ENCODE assay signal across 22 cellular contexts in the genomic region with DNA sequence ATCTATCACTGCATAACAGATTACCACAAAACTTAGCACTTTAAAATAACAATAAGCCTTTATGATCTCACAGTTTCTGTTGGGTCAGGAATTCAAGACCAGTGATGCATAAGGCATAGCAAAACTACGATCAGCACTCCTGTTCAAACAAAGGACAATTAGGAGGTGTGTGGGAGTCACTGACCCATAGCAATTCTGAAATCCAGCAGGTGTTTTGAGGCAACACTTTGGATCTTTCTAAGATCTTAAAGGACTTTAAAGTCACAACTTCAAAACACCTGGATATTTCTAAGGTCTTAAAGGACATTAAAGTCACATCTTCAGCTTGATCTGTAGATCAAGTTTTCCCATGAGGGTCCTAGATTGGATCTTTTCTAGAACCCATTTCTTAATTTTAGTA.
"Had no signal": no experiment of that assay in that cellular context is flagged by ENCODE, and none has a peak within 500 bp of the region (broad histone marks: within the 10 kb centered on the region; RNA-seq: fewer than 3 reads in every experiment).

No MANE protein-coding gene starts in this region.

- H3K36me3 ChIP-seq: lower lobe of right lung, ovary, right lobe of liver, thyroid gland, vagina had no signal

- DNase-seq: dermis blood vessel endothelial cell; effector memory CD4-positive, alpha-beta T cell; erythroblast; esophagus squamous epithelium; foreskin melanocyte; kidney; left ventricle myocardium superior; lower lobe of right lung; ovary; right lobe of liver; small intestine; stimulated activated CD4-positive, alpha-beta T cell treated with anti-CD3 and anti-CD28 coated beads, Interleukin-12 subunit alpha, Interleukin-12 subunit beta, amount 100 ng/mL, for 4 hours; stimulated activated CD4-positive, alpha-beta T cell treated with anti-CD3 and anti-CD28 coated beads, Interleukin-1b, Interleukin-23, amount 100 ng/mL, for 48 hours; stimulated activated CD4-positive, alpha-beta T cell treated with anti-CD3 and anti-CD28 coated beads, Interleukin-4, amount 100 ng/mL, for 24 hours; stimulated activated naive CD4-positive, alpha-beta T cell treated with Interleukin-2 at 50 U/mL for 16 hours; stomach; thyroid gland; trophoblast cell had no signal

- H3K27ac ChIP-seq: coronary artery, esophagus squamous epithelium, lower lobe of right lung, neural progenitor cell, ovary, right lobe of liver, stomach, thyroid gland, vagina had no signal

- H3K9me3 ChIP-seq: ovary, right lobe of liver, thyroid gland, vagina had no signal

- H3K27me3 ChIP-seq: esophagus squamous epithelium, neural progenitor cell, ovary, right lobe of liver, stomach, thyroid gland, vagina had no signal

- H2AFZ ChIP-seq: neural progenitor cell had no signal

- H3K4me1 ChIP-seq: esophagus squamous epithelium, lower lobe of right lung, neural progenitor cell, right lobe of liver, stomach, thyroid gland, vagina had no signal

- ATAC-seq: left ventricle myocardium superior; lower lobe of right lung; right lobe of liver; stimulated activated effector memory CD8-positive, alpha-beta T cell treated with anti-CD3 and anti-CD28 coated beads, Interleukin-12 subunit alpha, Interleukin-12 subunit beta, amount 100 ng/mL, for 72 hours had no signal

- H3K4me3 ChIP-seq: coronary artery, esophagus squamous epithelium, lower lobe of right lung, neural progenitor cell, ovary, right lobe of liver, stomach, thyroid gland, vagina had no signal

- H3K4me2 ChIP-seq: neural progenitor cell had no signal
